15 cellular contexts compared by ENCODE assay signal in genomic region chr5:157747766-157748700, GRCh38. TPM values are rescaled to one million over a fixed set of nuclear protein-coding genes. Genes with fewer than 3 reads are reported as not detected.
DNase-seq lines count a peak whose midpoint lies in the region; ATAC-seq and TF ChIP-seq lines count a peak whose summit lies in the region.
"Had no signal": no experiment of that assay in that cellular context is flagged by ENCODE, and none has a peak within 500 bp of the region (broad histone marks: within the 10 kb centered on the region; RNA-seq: fewer than 3 reads in every experiment).

No MANE protein-coding gene starts in this region.

- H3K4me3 ChIP-seq in hepatocyte (no peak overlapping the region), aorta (ENCODE audit: low read length in 2 of 2) (no peak overlapping the region)
- H3K4me3 ChIP-seq: spleen had no signal

- no peak for TF ChIP-seq CTCF in hepatocyte (IDR thresholded peaks at IDR 0.05; ENCODE audit: poor library complexity)

- H3K9me2 ChIP-seq in hepatocyte (replicated peaks; ENCODE audit: insufficient read depth), result no peaks in the 10 kb centered on the region

- peaks cover 3% of the 10 kb centered on the region for H4K20me1 ChIP-seq in hepatocyte (ENCODE audit: insufficient read depth, poor library complexity, severe bottlenecking)

- H3K4me1 ChIP-seq in hepatocyte (ENCODE audit: insufficient read depth) (no peaks in the 10 kb centered on the region), aorta (ENCODE audit: control insufficient read depth in 1 of 2, insufficient read depth in 2 of 2, low read length in 2 of 2) (peaks cover 0 to 1% of the 10 kb centered on the region in 2 donors)

- DNase-seq in stimulated activated naive CD8-positive, alpha-beta T cell treated with anti-CD3 and anti-CD28 coated beads, Interleukin-15, amount 100 ng/mL, for 72 hours, result no peak
- DNase-seq in activated naive CD8-positive, alpha-beta T cell treated with anti-CD3 and anti-CD28 coated beads for 36 hours, result no peak
- DNase-seq in hepatocyte (ENCODE audit: low spot score) (no peak), aorta (no peak), NCI-H1694 (lab: John Stamatoyannopoulos, UW) (no peak)
- no peak for DNase-seq in stimulated activated CD8-positive, alpha-beta memory T cell treated with anti-CD3 and anti-CD28 coated beads, Interleukin-4, amount 100 ng/mL, for 48 hours
- DNase-seq: activated naive CD4-positive, alpha-beta T cell treated with anti-CD3 and anti-CD28 coated beads, Interleukin-2, amount 50 U/mL, for 16 hours; effector CD4-positive, alpha-beta T cell; KG1; left colon; NCI-H1436; NCI-H446; spleen had no signal

- intact Hi-C loops in aorta (cut with DNase I), result loop anchor here in 1 of 2 donors (10.0 kb wide), 1 partner anchor 373 kb away; no protein-coding TSS in a partner anchor

- H3K27me3 Mint-ChIP-seq in stimulated activated naive CD8-positive, alpha-beta T cell treated with anti-CD3 and anti-CD28 coated beads, Interleukin-15, Interleukin-2, amounts not matched to agents 100 ng/mL and 50 ng/mL, for 24 hours, result no peaks in the 10 kb centered on the region
- H3K27me3 Mint-ChIP-seq in stimulated activated naive CD8-positive, alpha-beta T cell treated with anti-CD3 and anti-CD28 coated beads, Interleukin-15, amount 100 ng/mL, for 72 hours, result no peaks in the 10 kb centered on the region
- no peaks in the 10 kb centered on the region for H3K27me3 Mint-ChIP-seq in activated naive CD8-positive, alpha-beta T cell treated with anti-CD3 and anti-CD28 coated beads for 36 hours

- no peak overlapping the region for H3K4me2 ChIP-seq in hepatocyte

- H3K9me3 ChIP-seq in hepatocyte (ENCODE audit: low read depth), result no peaks in the 10 kb centered on the region
- H3K9me3 ChIP-seq in aorta (ENCODE audit: control insufficient read depth, low read length), result no peaks in the 10 kb centered on the region
- H3K9me3 ChIP-seq: spleen had no signal

- H3K27ac ChIP-seq in hepatocyte (peak overlapping the region; percentile 8), aorta (ENCODE audit: low read depth in 1 of 2, low read length in 2 of 2) (peak overlapping the region; percentile 19 to 30)
- H3K27ac ChIP-seq: spleen had no signal

- H3K27ac Mint-ChIP-seq in stimulated activated naive CD8-positive, alpha-beta T cell treated with anti-CD3 and anti-CD28 coated beads, Interleukin-15, Interleukin-2, amounts not matched to agents 100 ng/mL and 50 ng/mL, for 24 hours, result peak overlapping the region; percentile 61
- no peak overlapping the region for H3K27ac Mint-ChIP-seq in stimulated activated naive CD8-positive, alpha-beta T cell treated with anti-CD3 and anti-CD28 coated beads, Interleukin-15, amount 100 ng/mL, for 72 hours
- H3K27ac Mint-ChIP-seq in activated naive CD8-positive, alpha-beta T cell treated with anti-CD3 and anti-CD28 coated beads for 36 hours, result peak overlapping the region; percentile 68

- H3K4me1 Mint-ChIP-seq in stimulated activated naive CD8-positive, alpha-beta T cell treated with anti-CD3 and anti-CD28 coated beads, Interleukin-15, Interleukin-2, amounts not matched to agents 100 ng/mL and 50 ng/mL, for 24 hours (ENCODE audit: low read depth), result peaks cover 50% of the 10 kb centered on the region
- peaks cover 59% of the 10 kb centered on the region for H3K4me1 Mint-ChIP-seq in stimulated activated naive CD8-positive, alpha-beta T cell treated with anti-CD3 and anti-CD28 coated beads, Interleukin-15, amount 100 ng/mL, for 72 hours
- peaks cover 45% of the 10 kb centered on the region for H3K4me1 Mint-ChIP-seq in activated naive CD8-positive, alpha-beta T cell treated with anti-CD3 and anti-CD28 coated beads for 36 hours

- no peaks in the 10 kb centered on the region for H3K27me3 ChIP-seq in hepatocyte
- no peaks in the 10 kb centered on the region for H3K27me3 ChIP-seq in aorta (ENCODE audit: control insufficient read depth in 1 of 2, insufficient read depth in 2 of 2, low read length in 1 of 2)
- H3K27me3 ChIP-seq: spleen had no signal

- peaks cover 4% of the 10 kb centered on the region for H3K36me3 Mint-ChIP-seq in stimulated activated naive CD8-positive, alpha-beta T cell treated with anti-CD3 and anti-CD28 coated beads, Interleukin-15, Interleukin-2, amounts not matched to agents 100 ng/mL and 50 ng/mL, for 24 hours (ENCODE audit: low read depth)
- peaks cover 16% of the 10 kb centered on the region for H3K36me3 Mint-ChIP-seq in activated naive CD8-positive, alpha-beta T cell treated with anti-CD3 and anti-CD28 coated beads for 36 hours

- H3K36me3 ChIP-seq in hepatocyte (replicated peaks; ENCODE audit: insufficient read depth, low read depth) (no peaks in the 10 kb centered on the region), aorta (ENCODE audit: control insufficient read depth in 1 of 2, insufficient read depth in 2 of 2, low read length in 1 of 2) (no peaks in the 10 kb centered on the region)

- no peak overlapping the region for H3K4me3 Mint-ChIP-seq in stimulated activated naive CD8-positive, alpha-beta T cell treated with anti-CD3 and anti-CD28 coated beads, Interleukin-15, Interleukin-2, amounts not matched to agents 100 ng/mL and 50 ng/mL, for 24 hours
- no peak overlapping the region for H3K4me3 Mint-ChIP-seq in stimulated activated naive CD8-positive, alpha-beta T cell treated with anti-CD3 and anti-CD28 coated beads, Interleukin-15, amount 100 ng/mL, for 72 hours
- no peak overlapping the region for H3K4me3 Mint-ChIP-seq in activated naive CD8-positive, alpha-beta T cell treated with anti-CD3 and anti-CD28 coated beads for 36 hours

- WGBS in hepatocyte (ENCODE audit: low lambda C conversion rate, missing lambda C conversion rate), result 88% methylated on average over 8 of the region's 8 CpGs
- WGBS in aorta, 2 donors, result 79 to 84% methylated on average over 8 of the region's 8 CpGs

- no peak for ATAC-seq in stimulated activated naive CD8-positive, alpha-beta T cell treated with anti-CD3 and anti-CD28 coated beads, Interleukin-15, amount 100 ng/mL, for 72 hours
- ATAC-seq in aorta (ENCODE audit: low FRiP score) (no peak), GM21367 (IDR thresholded peaks at IDR 0.05; ENCODE audit: unreplicated experiment) (no peak)
- ATAC-seq: left colon had no signal

- H2AFZ ChIP-seq in hepatocyte, result no peak overlapping the region

- H3K9me3 Mint-ChIP-seq in stimulated activated naive CD8-positive, alpha-beta T cell treated with anti-CD3 and anti-CD28 coated beads, Interleukin-15, Interleukin-2, amounts not matched to agents 100 ng/mL and 50 ng/mL, for 24 hours, result no peaks in the 10 kb centered on the region
- no peaks in the 10 kb centered on the region for H3K9me3 Mint-ChIP-seq in stimulated activated naive CD8-positive, alpha-beta T cell treated with anti-CD3 and anti-CD28 coated beads, Interleukin-15, amount 100 ng/mL, for 72 hours
- no peaks in the 10 kb centered on the region for H3K9me3 Mint-ChIP-seq in activated naive CD8-positive, alpha-beta T cell treated with anti-CD3 and anti-CD28 coated beads for 36 hours

- H3K79me2 ChIP-seq in hepatocyte, result peaks cover 11% of the 10 kb centered on the region

RNA-seq across cellular contexts. Expression of gene LSM11, which starts 4.5 kb away (rescaled TPM):
- total RNA-seq in activated naive CD8-positive, alpha-beta T cell treated with anti-CD3 and anti-CD28 coated beads for 36 hours, result 1 to 10 TPM; 6.7 to 7.5 TPM
- total RNA-seq in hepatocyte (4.7 and 6.4 TPM in 2 replicates), aorta (1 to 10 TPM; 5.2 to 5.9 TPM)
- polyA plus RNA-seq in hepatocyte (1.3 and 2.1 TPM in 2 replicates), aorta (1 to 10 TPM; 1.9 to 2.9 TPM)

RNA-seq across cellular contexts. Expression of gene THG1L, which starts 16.8 kb away (rescaled TPM):
- total RNA-seq in activated naive CD8-positive, alpha-beta T cell treated with anti-CD3 and anti-CD28 coated beads for 36 hours, result 10 to 100 TPM; 29.2 to 32.1 TPM
- 10.2 and 16.2 TPM in 2 replicates for total RNA-seq in hepatocyte
- 7.5 and 8.8 TPM in 2 replicates for polyA plus RNA-seq in hepatocyte
- 1 to 10 TPM; 7.3 to 8.2 TPM for total RNA-seq in aorta
- polyA plus RNA-seq in aorta, result 10 to 100 TPM in 1 of 2 donors, 1 to 10 TPM in 1; 9.8 to 13.5 TPM

Comparison
In these comparisons a context has a peak if more than half of its experiments do, and no peak if none do; other contexts are left out.
1. H3K27ac Mint-ChIP-seq: peak in stimulated activated naive CD8-positive, alpha-beta T cell treated with anti-CD3 and anti-CD28 coated beads, Interleukin-15, Interleukin-2, amounts not matched to agents 100 ng/mL and 50 ng/mL, for 24 hours (single experiment) and activated naive CD8-positive, alpha-beta T cell treated with anti-CD3 and anti-CD28 coated beads for 36 hours (single experiment); none in stimulated activated naive CD8-positive, alpha-beta T cell treated with anti-CD3 and anti-CD28 coated beads, Interleukin-15, amount 100 ng/mL, for 72 hours (0 of 2).